Comparison of ENCODE assay signal across 8 cellular contexts in genomic region chr1:108646661-108647269, GRCh38. TPM values are rescaled to one million over a fixed set of nuclear protein-coding genes. Genes with fewer than 3 reads are reported as not detected.
DNase-seq lines count a peak whose midpoint lies in the region; ATAC-seq and TF ChIP-seq lines count a peak whose summit lies in the region.

No MANE protein-coding gene starts in this region.

- peak; percentile 73 for ATAC-seq in GM18502 (IDR thresholded peaks at IDR 0.05; ENCODE audit: poor library complexity, unreplicated experiment)
- ATAC-seq in activated CD8-positive, alpha-beta T cell treated with anti-CD3 and anti-CD28 coated beads for 36 hours = peak; percentile 72
- peak; percentile 79 for ATAC-seq in effector memory CD8-positive, alpha-beta T cell (replicated peaks)
- ATAC-seq in naive B cell (ENCODE audit: low read depth in 2 of 2) = peak; percentile 89 to 95
- ATAC-seq in GM18858 (IDR thresholded peaks at IDR 0.05; ENCODE audit: unreplicated experiment) = no peak

- DNase-seq in activated CD8-positive, alpha-beta T cell treated with anti-CD3 and anti-CD28 coated beads for 36 hours = peak; percentile 88
- DNase-seq in effector memory CD8-positive, alpha-beta T cell = peak; percentile 73 to 82 (median 80)
- DNase-seq in naive B cell (peak; percentile 40), NCI-H2107 (lab: John Stamatoyannopoulos, UW) (no peak)

- peak overlapping the region; percentile 95 for H3K27ac Mint-ChIP-seq in activated CD8-positive, alpha-beta T cell treated with anti-CD3 and anti-CD28 coated beads for 36 hours
- H3K27ac Mint-ChIP-seq in effector memory CD8-positive, alpha-beta T cell = peak overlapping the region; percentile 98
- peak overlapping the region; percentile 90 to 97 (median 92) for H3K27ac Mint-ChIP-seq in naive B cell
- peak overlapping the region; percentile 88 for H3K27ac Mint-ChIP-seq in stimulated activated naive CD8-positive, alpha-beta T cell treated with anti-CD3 and anti-CD28 coated beads, Interleukin-15, Interleukin-2, amounts not matched to agents 100 ng/mL and 50 ng/mL, for 24 hours

- CTCF ChIA-PET in activated CD8-positive, alpha-beta T cell treated with anti-CD3 and anti-CD28 coated beads for 36 hours (lab: Charles Lee) = interaction anchor here (0.9 to 5.8 kb wide), 10 partner anchors 13 to 136 kb away, joined by 3 to 134 read pairs (median 7); partner anchors contain the start of genes EEIG2, HENMT1 and PRPF38B

- POLR2A ChIA-PET in activated CD8-positive, alpha-beta T cell treated with anti-CD3 and anti-CD28 coated beads for 36 hours (lab: Charles Lee) = interaction anchor here (1.0 to 5.4 kb wide), 11 partner anchors 8 to 134 kb away, joined by 3 to 58 read pairs (median 4); partner anchors contain the start of genes EEIG2, HENMT1 and PRPF38B

- H3K4me1 Mint-ChIP-seq in activated CD8-positive, alpha-beta T cell treated with anti-CD3 and anti-CD28 coated beads for 36 hours (ENCODE audit: low read depth) = peaks cover 56% of the 10 kb centered on the region
- H3K4me1 Mint-ChIP-seq in effector memory CD8-positive, alpha-beta T cell (ENCODE audit: low read depth in 2 of 2) = peaks cover 53 to 60% of the 10 kb centered on the region in 2 donors
- peaks cover 14 to 35% (median 28%) of the 10 kb centered on the region in 3 donors for H3K4me1 Mint-ChIP-seq in naive B cell
- peaks cover 63% of the 10 kb centered on the region for H3K4me1 Mint-ChIP-seq in stimulated activated naive CD8-positive, alpha-beta T cell treated with anti-CD3 and anti-CD28 coated beads, Interleukin-15, Interleukin-2, amounts not matched to agents 100 ng/mL and 50 ng/mL, for 24 hours (ENCODE audit: low read depth)

- peaks cover 4% of the 10 kb centered on the region for H3K9me3 Mint-ChIP-seq in activated CD8-positive, alpha-beta T cell treated with anti-CD3 and anti-CD28 coated beads for 36 hours
- H3K9me3 Mint-ChIP-seq in effector memory CD8-positive, alpha-beta T cell = peaks cover 0 to 8% of the 10 kb centered on the region in 2 donors
- H3K9me3 Mint-ChIP-seq in naive B cell = peaks cover 0 to 3% (median 0%) of the 10 kb centered on the region in 7 donors
- H3K9me3 Mint-ChIP-seq in stimulated activated naive CD8-positive, alpha-beta T cell treated with anti-CD3 and anti-CD28 coated beads, Interleukin-15, Interleukin-2, amounts not matched to agents 100 ng/mL and 50 ng/mL, for 24 hours = no peaks in the 10 kb centered on the region

- peak overlapping the region; percentile 55 for H3K4me3 Mint-ChIP-seq in activated CD8-positive, alpha-beta T cell treated with anti-CD3 and anti-CD28 coated beads for 36 hours
- peak overlapping the region; percentile 70 to 74 for H3K4me3 Mint-ChIP-seq in effector memory CD8-positive, alpha-beta T cell
- H3K4me3 Mint-ChIP-seq in naive B cell = peak overlapping the region in 6 of 8 donors; percentile 1 to 68 (median 48)
- H3K4me3 Mint-ChIP-seq in stimulated activated naive CD8-positive, alpha-beta T cell treated with anti-CD3 and anti-CD28 coated beads, Interleukin-15, Interleukin-2, amounts not matched to agents 100 ng/mL and 50 ng/mL, for 24 hours = peak overlapping the region; percentile 59

- intact Hi-C loops in activated CD8-positive, alpha-beta T cell treated with anti-CD3 and anti-CD28 coated beads for 36 hours (cut with micrococcal nuclease) = loop anchor here (2.0 to 5.0 kb wide), 2 partner anchors 46 to 136 kb away; partner anchors contain the start of gene PRPF38B

- no peak for TF ChIP-seq CTCF in activated CD8-positive, alpha-beta T cell treated with anti-CD3 and anti-CD28 coated beads for 36 hours (IDR thresholded peaks at IDR 0.05)

- peaks cover 33% of the 10 kb centered on the region for H3K36me3 ChIP-seq in KOPT-K1 (ENCODE audit: insufficient read depth, low read length)

- H3K36me3 Mint-ChIP-seq in activated CD8-positive, alpha-beta T cell treated with anti-CD3 and anti-CD28 coated beads for 36 hours (ENCODE audit: low read depth) = peaks cover 54% of the 10 kb centered on the region
- peaks cover 45% of the 10 kb centered on the region for H3K36me3 Mint-ChIP-seq in effector memory CD8-positive, alpha-beta T cell (ENCODE audit: insufficient read depth)
- H3K36me3 Mint-ChIP-seq in naive B cell = peaks cover 11 to 19% of the 10 kb centered on the region in 2 donors
- H3K36me3 Mint-ChIP-seq in stimulated activated naive CD8-positive, alpha-beta T cell treated with anti-CD3 and anti-CD28 coated beads, Interleukin-15, Interleukin-2, amounts not matched to agents 100 ng/mL and 50 ng/mL, for 24 hours (ENCODE audit: low read depth) = peaks cover 53% of the 10 kb centered on the region

- H3K27ac ChIP-seq in KOPT-K1 (ENCODE audit: low read depth, low read length, poor library complexity, severe bottlenecking) = peak overlapping the region; percentile 69

- peaks cover 4% of the 10 kb centered on the region for H3K9me3 ChIP-seq in KOPT-K1 (ENCODE audit: insufficient read depth, low read length, poor library complexity, severe bottlenecking)

- H3K27me3 Mint-ChIP-seq in activated CD8-positive, alpha-beta T cell treated with anti-CD3 and anti-CD28 coated beads for 36 hours = no peaks in the 10 kb centered on the region
- no peaks in the 10 kb centered on the region for H3K27me3 Mint-ChIP-seq in effector memory CD8-positive, alpha-beta T cell
- H3K27me3 Mint-ChIP-seq in naive B cell = no peaks in the 10 kb centered on the region
- H3K27me3 Mint-ChIP-seq in stimulated activated naive CD8-positive, alpha-beta T cell treated with anti-CD3 and anti-CD28 coated beads, Interleukin-15, Interleukin-2, amounts not matched to agents 100 ng/mL and 50 ng/mL, for 24 hours = no peaks in the 10 kb centered on the region

RNA-seq across cellular contexts. Expression of gene HENMT1, which starts 14.1 kb away (rescaled TPM):
- 10 to 100 TPM; 25.3 to 27.1 TPM for total RNA-seq in activated CD8-positive, alpha-beta T cell treated with anti-CD3 and anti-CD28 coated beads for 36 hours
- 10 to 100 TPM in 3 of 6 donors, 1 to 10 TPM in 3; 3.2 to 14.6 (median 9.1) TPM for polyA plus RNA-seq in naive B cell (ENCODE audit: low read depth in 6 of 6)

RNA-seq across cellular contexts. Expression of gene PRPF38B, which starts 45.3 kb away (rescaled TPM):
- total RNA-seq in activated CD8-positive, alpha-beta T cell treated with anti-CD3 and anti-CD28 coated beads for 36 hours = 10 to 100 TPM; 62.5 to 65.3 TPM
- 10 to 100 TPM; 19.7 to 38.7 (median 21.1) TPM for polyA plus RNA-seq in naive B cell (ENCODE audit: low read depth in 6 of 6)
